Comparison of ENCODE assay signal across 26 cellular contexts in genomic region chr17:62049299-62049698, GRCh38. TPM values are rescaled to one million over a fixed set of nuclear protein-coding genes. Genes with fewer than 3 reads are reported as not detected.
A peak's percentile ranks its signal among the peaks of the same experiment; 100 is the strongest.
DNase-seq lines count a peak whose midpoint lies in the region; ATAC-seq, FAIRE-seq and TF ChIP-seq lines count a peak whose summit lies in the region.
"Had no signal": no experiment of that assay in that cellular context is flagged by ENCODE, and none has a peak within 500 bp of the region (broad histone marks: within the 10 kb centered on the region; RNA-seq: fewer than 3 reads in every experiment).

No MANE protein-coding gene starts in this region.

- H2AFZ ChIP-seq in HepG2 (ENCODE audit: low read length) (no peak overlapping the region), K562 (ENCODE audit: low read depth, low read length) (no peak overlapping the region)

- TF ChIP-seq POLR2A in HepG2 (IDR thresholded peaks at IDR 0.05; ENCODE audit: insufficient read depth in 1 of 2, low read depth in 2 of 2, low read length in 2 of 2) (no peak), right lobe of liver (IDR thresholded peaks at IDR 0.05) (no peak), K562 (conservative IDR thresholded peaks at IDR 0.05) (no peak)

- BruUV-seq in HepG2 (replicated peaks; lab: Mats Ljungman, UMichigan) (no TSS peak), K562 (replicated peaks; lab: Mats Ljungman, UMichigan) (no TSS peak)

- peak overlapping the region; percentile 66 for H3K27ac Mint-ChIP-seq in mesothelial cell of epicardium
- H3K27ac Mint-ChIP-seq in stimulated activated memory B cell treated with anti-CD40 and anti-IgM and Interleukin-4, amounts not matched to agents 10 μg/mL and 1 μg/mL and 100 μg/mL, for 72 hours: peak overlapping the region; percentile 38
- H3K27ac Mint-ChIP-seq: HFFc6 had no signal

- CTCF ChIA-PET in HepG2 (lab: Yijun Ruan, JAX; ENCODE audit: low intra/inter-chr PET ratio, low total read pairs): no interaction called here
- CTCF ChIA-PET in K562 (lab: Yijun Ruan, JAX; ENCODE audit: low intra/inter-chr PET ratio): no interaction called here

- no peak for TF ChIP-seq CTCF in HepG2 (CRISPR knock-in tag; IDR thresholded peaks at IDR 0.05)
- TF ChIP-seq CTCF in right lobe of liver (IDR thresholded peaks at IDR 0.05): no peak
- TF ChIP-seq CTCF in K562 (IDR thresholded peaks at IDR 0.05 in 2 of 3, conservative IDR thresholded peaks at IDR 0.05 in 1 of 3; ENCODE audit: insufficient read depth in 2 of 3, low read depth in 1 of 3, low read length in 3 of 3): no peak
- no peak for TF ChIP-seq CTCF in mesothelial cell of epicardium (IDR thresholded peaks at IDR 0.05; ENCODE audit: unreplicated experiment)

- H4K20me1 ChIP-seq in HepG2 (ENCODE audit: insufficient read depth, low read length) (peaks cover 6% of the 10 kb centered on the region; the same call in 1 of the 2 replicates), K562 (replicated peaks; ENCODE audit: control insufficient read depth, insufficient read depth, low read length) (no peaks in the 10 kb centered on the region)

- H3K4me2 ChIP-seq in HepG2 (ENCODE audit: low read depth, low read length): no peak overlapping the region
- no peak overlapping the region for H3K4me2 ChIP-seq in K562 (ENCODE audit: insufficient read depth, low read length)
- H3K4me2 ChIP-seq: KMS-11 had no signal

- H3K27me3 Mint-ChIP-seq in mesothelial cell of epicardium (ENCODE audit: low read depth): no peaks in the 10 kb centered on the region
- H3K27me3 Mint-ChIP-seq in stimulated activated memory B cell treated with anti-CD40 and anti-IgM and Interleukin-4, amounts not matched to agents 10 μg/mL and 1 μg/mL and 100 μg/mL, for 72 hours: no peaks in the 10 kb centered on the region

- TF ChIP-seq EP300 in HepG2 (IDR thresholded peaks at IDR 0.05; ENCODE audit: low read depth in 2 of 2, low read length in 2 of 2) (no peak), HepG2 (CRISPR knock-in tag; IDR thresholded peaks at IDR 0.05; ENCODE audit: borderline replicate concordance) (no peak), K562 (IDR thresholded peaks at IDR 0.05; ENCODE audit: low read length) (no peak)

- H3K4me1 Mint-ChIP-seq in mesothelial cell of epicardium: peaks cover 2% of the 10 kb centered on the region
- peaks cover 55% of the 10 kb centered on the region for H3K4me1 Mint-ChIP-seq in stimulated activated memory B cell treated with anti-CD40 and anti-IgM and Interleukin-4, amounts not matched to agents 10 μg/mL and 1 μg/mL and 100 μg/mL, for 72 hours

- H3K9ac ChIP-seq in HepG2 (ENCODE audit: insufficient read depth, low read depth, low read length): no peak overlapping the region
- no peak overlapping the region for H3K9ac ChIP-seq in K562 (ENCODE audit: insufficient read depth in 1 of 2, low read depth in 2 of 2, low read length in 2 of 2)
- H3K9ac ChIP-seq: KMS-11 had no signal

- WGBS in HepG2 (ENCODE audit: low lambda C conversion rate): 97% methylated on average over 5 of the region's 5 CpGs
- WGBS in right lobe of liver (ENCODE audit: insufficient coverage, low coverage, low lambda C conversion rate, missing lambda C conversion rate): 63% methylated on average over 5 of the region's 5 CpGs
- WGBS in K562 (ENCODE audit: insufficient coverage, low coverage, missing lambda C conversion rate): 100% methylated on average over 5 of the region's 5 CpGs

- no peaks in the 10 kb centered on the region for H3K9me1 ChIP-seq in K562 (ENCODE audit: control insufficient read depth, insufficient read depth, low read length)

- H3K9me3 Mint-ChIP-seq in mesothelial cell of epicardium: no peaks in the 10 kb centered on the region
- H3K9me3 Mint-ChIP-seq in stimulated activated memory B cell treated with anti-CD40 and anti-IgM and Interleukin-4, amounts not matched to agents 10 μg/mL and 1 μg/mL and 100 μg/mL, for 72 hours: no peaks in the 10 kb centered on the region
- H3K9me3 Mint-ChIP-seq: HFFc6 had no signal

- H3K36me3 Mint-ChIP-seq in mesothelial cell of epicardium: peaks cover 41% of the 10 kb centered on the region
- peaks cover 44% of the 10 kb centered on the region for H3K36me3 Mint-ChIP-seq in stimulated activated memory B cell treated with anti-CD40 and anti-IgM and Interleukin-4, amounts not matched to agents 10 μg/mL and 1 μg/mL and 100 μg/mL, for 72 hours

- H3K27ac ChIP-seq in HepG2 (ENCODE audit: extremely low read length, insufficient read depth, low read length) (no peak overlapping the region), right lobe of liver (no peak overlapping the region), K562 (ENCODE audit: extremely low read depth, low read depth, low read length) (no peak overlapping the region)
- H3K27ac ChIP-seq: KMS-11, SJCRH30 had no signal

- peaks cover 43% of the 10 kb centered on the region for H3K4me1 ChIP-seq in HepG2 (ENCODE audit: insufficient read depth, low read length)
- peaks cover 0 to 53% (median 21%) of the 10 kb centered on the region in 4 donors for H3K4me1 ChIP-seq in right lobe of liver
- H3K4me1 ChIP-seq in K562 (replicated peaks in 1 of 2; ENCODE audit: control insufficient read depth in 2 of 2, insufficient read depth in 2 of 2, low read length in 2 of 2): no peaks in the 10 kb centered on the region
- H3K4me1 ChIP-seq: HAP-1, SJCRH30 had no signal

- ATAC-seq in HepG2 (no peak), right lobe of liver (no peak), K562 (no peak)
- ATAC-seq in stimulated activated memory B cell treated with anti-CD40 and anti-IgM and Interleukin-4, amounts not matched to agents 10 μg/mL and 1 μg/mL and 100 μg/mL, for 72 hours: no peak
- ATAC-seq: PC-3 had no signal

- no peak for FAIRE-seq in HepG2 (lab: Jason Lieb, UNC)
- no peak for FAIRE-seq in K562 (lab: Jason Lieb, UNC)
- FAIRE-seq: GM12891, HTR-8/SVneo had no signal

- TF ChIP-seq RAD21 in HepG2 (CRISPR knock-in tag; IDR thresholded peaks at IDR 0.05): no peak
- TF ChIP-seq RAD21 in K562 (CRISPR knock-in tag; conservative IDR thresholded peaks at IDR 0.05 in 1 of 2, IDR thresholded peaks at IDR 0.05 in 1 of 2): no peak

- intact Hi-C loops in HepG2 (cut with micrococcal nuclease; ENCODE audit: unreplicated experiment) (no loop called here), right lobe of liver (cut with DNase I) (no loop called here), K562 (cut with micrococcal nuclease) (no loop called here)

- H3K36me3 ChIP-seq in HepG2 (replicated peaks in 1 of 2; ENCODE audit: control insufficient read depth in 1 of 2, insufficient read depth in 2 of 2, low read length in 2 of 2) (peaks cover 9 to 71% of the 10 kb centered on the region in 2 experiments), right lobe of liver (peaks cover 0 to 57% (median 9%) of the 10 kb centered on the region in 4 donors), K562 (ENCODE audit: control insufficient read depth, insufficient read depth, low read length) (peaks cover 75% of the 10 kb centered on the region)

- in situ Hi-C loops in HepG2 (cut with HindIII; ENCODE audit: extremely low pct_ligation_motif_present, low pct_unique_long_range_greater_than_20kb) (no loop called here), K562 (cut with MboI) (no loop called here)

- no peaks in the 10 kb centered on the region for H3K9me3 ChIP-seq in HepG2 (ENCODE audit: low read length)
- H3K9me3 ChIP-seq in right lobe of liver: no peaks in the 10 kb centered on the region
- H3K9me3 ChIP-seq in K562 (replicated peaks; ENCODE audit: control insufficient read depth, insufficient read depth, low read depth, low read length): no peaks in the 10 kb centered on the region
- H3K9me3 ChIP-seq: HAP-1, SJCRH30 had no signal

- H3K4me3 ChIP-seq in HepG2 (replicated peaks in 1 of 3; ENCODE audit: insufficient read depth in 1 of 3, low read depth in 2 of 3, low read length in 3 of 3): no peak overlapping the region
- no peak overlapping the region for H3K4me3 ChIP-seq in right lobe of liver
- no peak overlapping the region for H3K4me3 ChIP-seq in K562
- H3K4me3 ChIP-seq: HAP-1, SJCRH30 had no signal

- no peak overlapping the region for H3K4me3 Mint-ChIP-seq in mesothelial cell of epicardium
- H3K4me3 Mint-ChIP-seq in stimulated activated memory B cell treated with anti-CD40 and anti-IgM and Interleukin-4, amounts not matched to agents 10 μg/mL and 1 μg/mL and 100 μg/mL, for 72 hours: no peak overlapping the region
- H3K4me3 Mint-ChIP-seq: HFFc6 had no signal

- no peak for DNase-seq in HepG2 (ENCODE audit: low spot score)
- no peak for DNase-seq in right lobe of liver
- no peak for DNase-seq in K562 (ENCODE audit: extremely low read depth in 1 of 4, low spot score in 3 of 4)
- no peak for DNase-seq in mesothelial cell of epicardium (ENCODE audit: low spot score in 2 of 2, unreplicated experiment in 2 of 2)
- no peak for DNase-seq in activated CD4-positive, alpha-beta T cell treated with anti-CD3 and anti-CD28 coated beads, Interleukin-2, amount 50 U/mL, for 48 hours
- no peak for DNase-seq in NCI-H2107 (lab: John Stamatoyannopoulos, UW)
- DNase-seq in HUDEP-2 (lab: John Stamatoyannopoulos, UW; ENCODE audit: unreplicated experiment in 76 of 76): no peak
- DNase-seq: DMS 273 treated with DMSO at 0.1 percent for 48 hours; DMS79; EL; GDM1; GOT3; HFFc6; IMR-90; MM.1S; NCI-H2029; NCI-H446 treated with DMSO at 0.1 percent for 48 hours; NCI-H526; NK-92 treated with Interleukin-12 subunit alpha and Interleukin-12 subunit beta, amount 100 ng/mL, for 24 hours; PC-3; SJCRH30 had no signal

- POLR2A ChIA-PET in HepG2 (lab: Yijun Ruan, JAX) (no interaction called here), K562 (lab: Yijun Ruan, JAX) (interaction anchor here (1.1 to 1.5 kb wide), 2 partner anchors 11 to 15 kb away, joined by 4 to 6 read pairs; no protein-coding TSS in a partner anchor)

- H3K79me2 ChIP-seq in HepG2 (ENCODE audit: insufficient read depth, low read length): peaks cover 60% of the 10 kb centered on the region
- peaks cover 69% of the 10 kb centered on the region for H3K79me2 ChIP-seq in K562 (ENCODE audit: control insufficient read depth, insufficient read depth, low read length)

- no peaks in the 10 kb centered on the region for H3K27me3 ChIP-seq in HepG2 (ENCODE audit: control insufficient read depth in 1 of 2, insufficient read depth in 2 of 2, low read length in 2 of 2)
- H3K27me3 ChIP-seq in right lobe of liver: no peaks in the 10 kb centered on the region
- H3K27me3 ChIP-seq in K562 (ENCODE audit: control insufficient read depth in 2 of 2, insufficient read depth in 2 of 2, low read length in 2 of 2): no peaks in the 10 kb centered on the region
- H3K27me3 ChIP-seq: SJCRH30 had no signal

RNA-seq across cellular contexts. Expression of gene MED13, which starts 15.8 kb away (rescaled TPM):
- total RNA-seq in HepG2 (2016; rRNA removed; fragmentation: Illumina TruSeq; extraction: Trizol) (69.1 and 70.9 TPM in 2 replicates), right lobe of liver (10 to 100 TPM; 22.9 to 36.3 (median 32.5) TPM), K562 (2014; rRNA removed) (25.1 and 26.9 TPM in 2 replicates), K562 (2014; rRNA removed; fragmentation: Illumina TruSeq; extraction: Trizol) (48.4 and 55.0 TPM in 2 replicates), K562 (2015; rRNA removed; fragmentation: Illumina TruSeq; extraction: Trizol) (42.5 and 45.4 TPM in 2 replicates), K562 (2021) (42.6 and 46.3 TPM in 2 replicates), mesothelial cell of epicardium (69.5 to 73.0 TPM (median 69.5 TPM) in 3 replicates)
- 28.7 and 34.2 TPM in 2 replicates for total RNA-seq in HepG2 (2016; cell fraction: cytosol; rRNA removed; fragmentation: Illumina TruSeq; extraction: Trizol; ENCODE audit: low read depth)
- total RNA-seq in HepG2 (2016; cell fraction: insoluble cytoplasmic fraction; rRNA removed; fragmentation: Illumina TruSeq; extraction: Trizol): 60.8 and 66.7 TPM in 2 replicates
- total RNA-seq in HepG2 (2016; cell fraction: membrane; rRNA removed; fragmentation: Illumina TruSeq; extraction: Trizol): 34.4 and 35.2 TPM in 2 replicates
- 74.9 and 87.2 TPM in 2 replicates for total RNA-seq in HepG2 (2016; cell fraction: nucleus; rRNA removed; fragmentation: Illumina TruSeq; extraction: Trizol)
- polyA plus RNA-seq in HepG2 (2011; rRNA removed) (25.2 and 27.4 TPM in 2 replicates), K562 (2011; rRNA removed) (36.5 and 36.7 TPM in 2 replicates), K562 (2014; fragmentation: Illumina TruSeq; extraction: Trizol) (26.5 and 28.2 TPM in 2 replicates), K562 (2014; fragmentation: Nextera tagmentation; extraction: Ambion mirVana) (1 to 10 TPM; 5.4 to 6.1 TPM), K562 (2014; rRNA removed) (11.0 and 13.5 TPM in 2 replicates)
- polyA plus RNA-seq in HepG2 (2011; cell fraction: cytosol; rRNA removed): 9.5 and 15.5 TPM in 2 replicates
- polyA plus RNA-seq in HepG2 (2011; cell fraction: nucleus; rRNA removed): 22.1 and 24.5 TPM in 2 replicates
- 18.1 and 18.8 TPM in 2 replicates for polyA plus RNA-seq in HepG2 (2012)
- 1.1 and 1.2 TPM in 2 replicates for polyA plus RNA-seq in HepG2 (2016; cell fraction: cytosol; fragmentation: Illumina TruSeq; extraction: Trizol; ENCODE audit: low read depth)
- polyA plus RNA-seq in HepG2 (2016; cell fraction: insoluble cytoplasmic fraction; fragmentation: Illumina TruSeq; extraction: Trizol; ENCODE audit: low read depth): 22.4 and 23.2 TPM in 2 replicates
- polyA plus RNA-seq in HepG2 (2016; cell fraction: membrane; fragmentation: Illumina TruSeq; extraction: Trizol; ENCODE audit: low read depth): 3.0 and 3.5 TPM in 2 replicates
- polyA plus RNA-seq in HepG2 (2016; cell fraction: nucleus; fragmentation: Illumina TruSeq; extraction: Trizol; ENCODE audit: insufficient read depth, low read depth): 29.6 and 33.8 TPM in 2 replicates
- polyA minus RNA-seq in HepG2 (2011; rRNA and poly(A)+ RNA removed; ENCODE audit: low replicate concordance): 248 and 289 TPM in 2 replicates
- polyA minus RNA-seq in HepG2 (2011; cell fraction: cytosol; rRNA and poly(A)+ RNA removed): 47.7 and 70.8 TPM in 2 replicates
- polyA minus RNA-seq in HepG2 (2011; cell fraction: nucleus; rRNA and poly(A)+ RNA removed): 160 and 215 TPM in 2 replicates
- 264 and 586 TPM in 2 replicates for total RNA-seq in K562 (2011; cell fraction: chromatin; rRNA removed; ENCODE audit: low replicate concordance)
- total RNA-seq in K562 (2011; cell fraction: nucleolus; rRNA removed): 98.4 and 126 TPM in 2 replicates
- total RNA-seq in K562 (2011; cell fraction: nucleoplasm; rRNA removed): 186 and 199 TPM in 2 replicates
- polyA plus RNA-seq in K562 (2011; cell fraction: cytosol; rRNA removed): 9.9 and 16.5 TPM in 2 replicates
- 45.0 and 51.7 TPM in 2 replicates for polyA plus RNA-seq in K562 (2011; cell fraction: nucleus; rRNA removed)
- polyA plus RNA-seq in K562 (2012): 10.9 and 13.8 TPM in 2 replicates
- 235 and 248 TPM in 2 replicates for polyA minus RNA-seq in K562 (2011; rRNA and poly(A)+ RNA removed)
- 64.0 and 69.1 TPM in 2 replicates for polyA minus RNA-seq in K562 (2011; cell fraction: cytosol; rRNA and poly(A)+ RNA removed)
- 46.3 and 105 TPM in 2 replicates for polyA minus RNA-seq in K562 (2011; cell fraction: nucleus; rRNA and poly(A)+ RNA removed)
